16 cellular contexts compared by ENCODE assay signal in the genomic region with DNA sequence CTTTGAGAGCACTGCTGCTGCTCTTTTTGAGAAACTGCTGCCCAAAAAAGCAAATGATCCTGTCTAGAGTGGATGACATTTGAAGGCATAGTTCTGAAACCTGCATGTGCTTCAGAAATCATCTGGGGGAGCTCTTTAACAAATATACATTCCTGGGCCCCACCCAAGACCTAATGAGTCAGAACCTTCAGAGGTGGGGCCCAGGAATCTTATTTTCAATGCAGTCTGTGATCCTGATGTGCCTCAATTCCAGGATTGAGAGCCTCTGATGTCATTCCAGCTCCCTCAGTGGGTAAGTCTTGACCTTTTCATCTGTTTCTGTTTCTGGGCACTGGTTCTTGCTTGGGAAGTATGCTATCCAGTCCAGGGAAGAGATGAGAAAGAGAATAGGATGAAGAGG. TPM values are rescaled to one million over a fixed set of nuclear protein-coding genes. Genes with fewer than 3 reads are reported as not detected.
DNase-seq lines count a peak whose midpoint lies in the region; ATAC-seq and TF ChIP-seq lines count a peak whose summit lies in the region.
"Had no signal": no experiment of that assay in that cellular context is flagged by ENCODE, and none has a peak within 500 bp of the region (broad histone marks: within the 10 kb centered on the region; RNA-seq: fewer than 3 reads in every experiment).

No MANE protein-coding gene starts in this region.

- no peaks in the 10 kb centered on the region for H3K27me3 ChIP-seq in lung (ENCODE audit: control insufficient read depth, insufficient read depth)

- H3K36me3 ChIP-seq in lung (ENCODE audit: control insufficient read depth in 2 of 2, insufficient read depth in 2 of 2, low read length in 2 of 2) = peaks cover 0 to 4% of the 10 kb centered on the region in 2 donors
- H3K36me3 ChIP-seq: neural progenitor cell had no signal

- peak overlapping the region in 1 of 2 donors; percentile 63 for H3K27ac ChIP-seq in lung (ENCODE audit: low read depth in 1 of 2, low read length in 1 of 2)
- H3K27ac ChIP-seq: neural progenitor cell had no signal

- H3K4me1 Mint-ChIP-seq in activated T-helper 17 cell treated with anti-CD3 and anti-CD28 coated beads, Interleukin-2, amount 50 U/mL, for 72 hours = peaks cover 5% of the 10 kb centered on the region
- peaks cover 2 to 11% (median 3%) of the 10 kb centered on the region in 4 donors for H3K4me1 Mint-ChIP-seq in naive thymus-derived CD8-positive, alpha-beta T cell

- H3K4me1 ChIP-seq in lung (ENCODE audit: control insufficient read depth in 2 of 2, insufficient read depth in 2 of 2, low read length in 2 of 2) = peaks cover 0 to 1% of the 10 kb centered on the region in 2 donors
- H3K4me1 ChIP-seq: neural progenitor cell had no signal

- POLR2A ChIA-PET in naive thymus-derived CD8-positive, alpha-beta T cell (lab: Charles Lee) = no interaction called here

- H3K4me3 ChIP-seq in cardiac fibroblast (replicated peaks in 1 of 2; ENCODE audit: low read depth in 2 of 2, low read length in 2 of 2) (no peak overlapping the region), lung (no peak overlapping the region)
- H3K4me3 ChIP-seq: neural progenitor cell had no signal

- peak; percentile 57 for DNase-seq in AG08396 (ENCODE audit: low spot score)
- peak; percentile 76 for DNase-seq in HT1080 (ENCODE audit: low read depth)
- DNase-seq in cardiac fibroblast (ENCODE audit: low read depth in 2 of 2) = peak; percentile 57 to 64
- DNase-seq in lung (ENCODE audit: low spot score) = no peak
- DNase-seq in NCI-H2171 treated with DMSO at 0.1 percent for 48 hours (lab: John Stamatoyannopoulos, UW) = no peak
- DNase-seq in activated naive CD4-positive, alpha-beta T cell treated with anti-CD3 and anti-CD28 coated beads, Interleukin-2, amount 50 U/mL, for 72 hours (ENCODE audit: low spot score in 2 of 2) = no peak
- DNase-seq in naive thymus-derived CD8-positive, alpha-beta T cell = no peak
- DNase-seq: activated CD4-positive, alpha-beta memory T cell treated with anti-CD3 and anti-CD28 coated beads for 36 hours; activated naive CD4-positive, alpha-beta T cell treated with anti-CD3 and anti-CD28 coated beads, Interleukin-2, amount 50 U/mL, for 16 hours; CD4-positive, CD25-positive, alpha-beta regulatory T cell; islet precursor cell; NCI-H1092 treated with DMSO at 0.1 percent for 48 hours; NCI-H748 treated with DMSO at 0.1 percent for 48 hours; stimulated activated naive CD4-positive, alpha-beta T cell treated with Interleukin-2 at 50 U/mL for 16 hours had no signal

- no peaks in the 10 kb centered on the region for H3K9me3 ChIP-seq in lung (ENCODE audit: control insufficient read depth in 2 of 2, insufficient read depth in 1 of 2, low read length in 1 of 2)

- peaks cover 33% of the 10 kb centered on the region for H3K27me3 Mint-ChIP-seq in activated T-helper 17 cell treated with anti-CD3 and anti-CD28 coated beads, Interleukin-2, amount 50 U/mL, for 72 hours
- H3K27me3 Mint-ChIP-seq in naive thymus-derived CD8-positive, alpha-beta T cell = peaks cover 7 to 31% (median 22%) of the 10 kb centered on the region in 5 donors

- H3K36me3 Mint-ChIP-seq in activated T-helper 17 cell treated with anti-CD3 and anti-CD28 coated beads, Interleukin-2, amount 50 U/mL, for 72 hours (ENCODE audit: low read depth) = no peaks in the 10 kb centered on the region
- H3K36me3 Mint-ChIP-seq in activated naive CD4-positive, alpha-beta T cell treated with anti-CD3 and anti-CD28 coated beads, Interleukin-2, amount 50 U/mL, for 72 hours = no peaks in the 10 kb centered on the region
- H3K36me3 Mint-ChIP-seq in naive thymus-derived CD8-positive, alpha-beta T cell = no peaks in the 10 kb centered on the region
- H3K36me3 Mint-ChIP-seq: activated CD4-positive, alpha-beta memory T cell treated with anti-CD3 and anti-CD28 coated beads for 36 hours; CD4-positive, CD25-positive, alpha-beta regulatory T cell; neural progenitor cell had no signal

- TF ChIP-seq CTCF in cardiac fibroblast (IDR thresholded peaks at IDR 0.05; ENCODE audit: low read depth, low read length) = no peak
- TF ChIP-seq CTCF in lung (IDR thresholded peaks at IDR 0.05; ENCODE audit: control extremely low read depth, extremely low read depth) = no peak

- peak; percentile 49 for ATAC-seq in lung (ENCODE audit: insufficient read depth, low FRiP score)
- no peak for ATAC-seq in activated T-helper 17 cell treated with anti-CD3 and anti-CD28 coated beads, Interleukin-2, amount 50 U/mL, for 72 hours (replicated peaks)
- ATAC-seq in activated naive CD4-positive, alpha-beta T cell treated with anti-CD3 and anti-CD28 coated beads, Interleukin-2, amount 50 U/mL, for 72 hours = no peak
- ATAC-seq in naive thymus-derived CD8-positive, alpha-beta T cell = no peak

- H3K27ac Mint-ChIP-seq in activated T-helper 17 cell treated with anti-CD3 and anti-CD28 coated beads, Interleukin-2, amount 50 U/mL, for 72 hours = no peak overlapping the region
- H3K27ac Mint-ChIP-seq in activated naive CD4-positive, alpha-beta T cell treated with anti-CD3 and anti-CD28 coated beads, Interleukin-2, amount 50 U/mL, for 72 hours = peak overlapping the region in 1 of 2 donors; percentile 21
- no peak overlapping the region for H3K27ac Mint-ChIP-seq in naive thymus-derived CD8-positive, alpha-beta T cell
- H3K27ac Mint-ChIP-seq: activated CD4-positive, alpha-beta memory T cell treated with anti-CD3 and anti-CD28 coated beads for 36 hours; CD4-positive, CD25-positive, alpha-beta regulatory T cell; neural progenitor cell had no signal

- H3K9me3 Mint-ChIP-seq in activated T-helper 17 cell treated with anti-CD3 and anti-CD28 coated beads, Interleukin-2, amount 50 U/mL, for 72 hours = no peaks in the 10 kb centered on the region
- no peaks in the 10 kb centered on the region for H3K9me3 Mint-ChIP-seq in activated naive CD4-positive, alpha-beta T cell treated with anti-CD3 and anti-CD28 coated beads, Interleukin-2, amount 50 U/mL, for 72 hours
- no peaks in the 10 kb centered on the region for H3K9me3 Mint-ChIP-seq in naive thymus-derived CD8-positive, alpha-beta T cell
- H3K9me3 Mint-ChIP-seq: activated CD4-positive, alpha-beta memory T cell treated with anti-CD3 and anti-CD28 coated beads for 36 hours; neural progenitor cell had no signal

- no peak overlapping the region for H3K4me3 Mint-ChIP-seq in activated T-helper 17 cell treated with anti-CD3 and anti-CD28 coated beads, Interleukin-2, amount 50 U/mL, for 72 hours
- no peak overlapping the region for H3K4me3 Mint-ChIP-seq in naive thymus-derived CD8-positive, alpha-beta T cell
- H3K4me3 Mint-ChIP-seq: activated CD4-positive, alpha-beta memory T cell treated with anti-CD3 and anti-CD28 coated beads for 36 hours; CD4-positive, CD25-positive, alpha-beta regulatory T cell; neural progenitor cell had no signal

RNA-seq across cellular contexts. Expression of gene HNF1B, which starts 42.3 kb away (rescaled TPM):
- not detected in 2 replicates for total RNA-seq in HT1080 (2014; rRNA removed; shearing (Covaris generic))
- polyA plus RNA-seq in HT1080 (2015; cell fraction: cytosol; rRNA removed) = 0.02 and 0.05 TPM in 2 replicates
- polyA plus RNA-seq in HT1080 (2015; cell fraction: nucleus; rRNA removed) = 0.14 TPM in 1 of 2 replicates, not detected in the other
- total RNA-seq in lung = 10 to 100 TPM; 12.4 to 18.9 TPM
- polyA plus RNA-seq in lung = 10 to 100 TPM in 1 of 2 donors, 1 to 10 TPM in 1; 4.1 to 12.4 TPM
- under 1 TPM in 1 of 2 donors, not detected in 1; 0.50 TPM for total RNA-seq in activated T-helper 17 cell treated with anti-CD3 and anti-CD28 coated beads, Interleukin-2, amount 50 U/mL, for 72 hours
- 1 to 10 TPM in 1 of 2 donors, under 1 TPM in 1; 0.14 to 1.4 TPM for total RNA-seq in activated naive CD4-positive, alpha-beta T cell treated with anti-CD3 and anti-CD28 coated beads, Interleukin-2, amount 50 U/mL, for 72 hours
- total RNA-seq in naive thymus-derived CD8-positive, alpha-beta T cell = not detected
- polyA plus RNA-seq in naive thymus-derived CD8-positive, alpha-beta T cell = not detected
- total RNA-seq: activated CD4-positive, alpha-beta memory T cell treated with anti-CD3 and anti-CD28 coated beads for 36 hours; CD4-positive, CD25-positive, alpha-beta regulatory T cell had no signal
- polyA plus RNA-seq: CD4-positive, CD25-positive, alpha-beta regulatory T cell had no signal

RNA-seq across cellular contexts. Expression of gene DDX52, which starts 59.4 kb away (rescaled TPM):
- total RNA-seq in HT1080 (2014; rRNA removed; shearing (Covaris generic)) = 24.6 and 29.9 TPM in 2 replicates
- polyA plus RNA-seq in HT1080 (2015; cell fraction: cytosol; rRNA removed) = 21.9 and 24.3 TPM in 2 replicates
- 54.2 and 55.5 TPM in 2 replicates for polyA plus RNA-seq in HT1080 (2015; cell fraction: nucleus; rRNA removed)
- 10 to 100 TPM; 18.3 to 28.9 TPM for total RNA-seq in lung
- 10 to 100 TPM in 1 of 2 donors, 1 to 10 TPM in 1; 8.8 to 10.0 TPM for polyA plus RNA-seq in lung
- 10 to 100 TPM; 24.4 to 37.8 TPM for total RNA-seq in activated T-helper 17 cell treated with anti-CD3 and anti-CD28 coated beads, Interleukin-2, amount 50 U/mL, for 72 hours
- total RNA-seq in activated naive CD4-positive, alpha-beta T cell treated with anti-CD3 and anti-CD28 coated beads, Interleukin-2, amount 50 U/mL, for 72 hours = 10 to 100 TPM; 25.0 to 45.2 TPM
- total RNA-seq in naive thymus-derived CD8-positive, alpha-beta T cell = 10 to 100 TPM; 30.3 to 33.6 TPM
- 10 to 100 TPM; 12.6 to 13.1 (median 12.7) TPM for polyA plus RNA-seq in naive thymus-derived CD8-positive, alpha-beta T cell

Comparison
In these comparisons a context has a peak if more than half of its experiments do, and no peak if none do; other contexts are left out.
1. DNase-seq: peak in AG08396 (single experiment), HT1080 (single experiment) and cardiac fibroblast (2 of 2); none in lung (single experiment), NCI-H2171 treated with DMSO at 0.1 percent for 48 hours (single experiment), activated naive CD4-positive, alpha-beta T cell treated with anti-CD3 and anti-CD28 coated beads, Interleukin-2, amount 50 U/mL, for 72 hours (0 of 2) and naive thymus-derived CD8-positive, alpha-beta T cell (0 of 10).
2. RNA of gene HNF1B, which starts 42.3 kb away (total RNA-seq): 12.4 to 18.9 TPM in lung; 0.14 to 1.4 TPM in activated naive CD4-positive, alpha-beta T cell treated with anti-CD3 and anti-CD28 coated beads, Interleukin-2, amount 50 U/mL, for 72 hours, 0.50 TPM in activated T-helper 17 cell treated with anti-CD3 and anti-CD28 coated beads, Interleukin-2, amount 50 U/mL, for 72 hours, not detected in HT1080 and not detected in naive thymus-derived CD8-positive, alpha-beta T cell; every median in the first group is over 4 times any median in the second.